38 cellular contexts compared by ENCODE assay signal in the genomic region with DNA sequence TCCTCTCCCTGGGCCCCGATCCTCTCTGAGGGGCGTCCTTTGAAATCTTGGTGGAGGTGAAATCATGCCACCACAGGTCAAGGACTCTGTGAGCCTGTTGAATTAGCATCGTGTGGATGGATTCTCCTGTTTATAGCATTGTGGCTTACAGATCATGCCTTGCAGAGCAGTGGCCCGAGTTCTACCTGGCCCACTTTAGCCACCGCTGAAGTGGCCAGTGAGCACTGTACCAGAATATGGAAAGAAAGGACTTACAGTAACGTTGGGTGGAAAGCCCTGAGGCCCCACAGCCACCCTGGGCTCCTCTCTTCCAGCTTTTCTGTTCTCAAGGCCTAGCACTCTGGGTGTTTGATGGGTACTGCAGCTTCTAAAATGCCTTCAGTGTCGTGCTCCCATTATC. TPM values are rescaled to one million over a fixed set of nuclear protein-coding genes. Genes with fewer than 3 reads are reported as not detected.
"Had no signal": no experiment of that assay in that cellular context is flagged by ENCODE, and none has a peak within 500 bp of the region (broad histone marks: within the 10 kb centered on the region; RNA-seq: fewer than 3 reads in every experiment).

No MANE protein-coding gene starts in this region.

- H3K27me3 ChIP-seq: MG63 had no signal

- H3K27ac ChIP-seq: KMS-11 had no signal

- H3K36me3 ChIP-seq: MG63 had no signal

- H3K9me3 ChIP-seq: MG63 had no signal

- DNase-seq: Karpas-422, Kasumi-1, MG63, MM.1S, MV-4-11, NCI-H1048, NCI-H1092, NCI-H1092 treated with DMSO at 0.1 percent for 48 hours, NCI-H1105, NCI-H1105 treated with DMSO at 0.1 percent for 48 hours, NCI-H1417, NCI-H1417 treated with DMSO at 0.1 percent for 48 hours, NCI-H1436, NCI-H1436 treated with DMSO at 0.1 percent for 48 hours, NCI-H146, NCI-H1694, NCI-H1694 treated with DMSO at 0.1 percent for 48 hours, NCI-H187, NCI-H187 treated with DMSO at 0.1 percent for 48 hours, NCI-H1930, NCI-H2029, NCI-H2029 treated with DMSO at 0.1 percent for 48 hours, NCI-H2081, NCI-H2081 treated with DMSO at 0.1 percent for 48 hours, NCI-H2107, NCI-H2171, NCI-H2171 treated with DMSO at 0.1 percent for 48 hours, NCI-H2227 treated with DMSO at 0.1 percent for 48 hours, NCI-H345, NCI-H446, NCI-H446 treated with DMSO at 0.1 percent for 48 hours, NCI-H510A, NCI-H510A treated with DMSO at 0.1 percent for 48 hours had no signal

- H3K4me3 ChIP-seq: MG63 had no signal

RNA-seq across cellular contexts. Expression of a gene that starts 35.3 kb away (rescaled TPM):
- total RNA-seq: LHCN-M2, M059J, MCF 10A, NCI-H460 had no signal
